Comparison of ENCODE assay signal across 14 cellular contexts in genomic region chr16:8620535-8620934, GRCh38. TPM values are rescaled to one million over a fixed set of nuclear protein-coding genes. Genes with fewer than 3 reads are reported as not detected.
A peak's percentile ranks its signal among the peaks of the same experiment; 100 is the strongest.
DNase-seq lines count a peak whose midpoint lies in the region; ATAC-seq and TF ChIP-seq lines count a peak whose summit lies in the region.
"Had no signal": no experiment of that assay in that cellular context is flagged by ENCODE, and none has a peak within 500 bp of the region (broad histone marks: within the 10 kb centered on the region; RNA-seq: fewer than 3 reads in every experiment).

No MANE protein-coding gene starts in this region.

- H3K27me3 Mint-ChIP-seq in activated CD4-positive, alpha-beta T cell treated with anti-CD3 and anti-CD28 coated beads for 36 hours, result peaks cover 4% of the 10 kb centered on the region
- peaks cover 14% of the 10 kb centered on the region for H3K27me3 Mint-ChIP-seq in IgD-negative memory B cell
- H3K27me3 Mint-ChIP-seq in neural crest cell (ENCODE audit: low read depth), result peaks cover 17% of the 10 kb centered on the region

- H3K9ac ChIP-seq in mammary epithelial cell (ENCODE audit: insufficient read depth, low read length), result no peak overlapping the region

- H4K20me1 ChIP-seq in mammary epithelial cell (ENCODE audit: insufficient read depth, low read length), result no peaks in the 10 kb centered on the region

- H3K27ac ChIP-seq in mammary epithelial cell (ENCODE audit: insufficient read depth, low read depth, low read length) (no peak overlapping the region), spleen (no peak overlapping the region)

- H2AFZ ChIP-seq in mammary epithelial cell (ENCODE audit: low read depth, low read length), result peak overlapping the region; percentile 40

- no peak overlapping the region for H3K4me2 ChIP-seq in mammary epithelial cell (ENCODE audit: insufficient read depth, low read depth, low read length)

- peak overlapping the region; percentile 91 for H3K4me3 Mint-ChIP-seq in activated CD4-positive, alpha-beta T cell treated with anti-CD3 and anti-CD28 coated beads for 36 hours
- H3K4me3 Mint-ChIP-seq in IgD-negative memory B cell (peak overlapping the region; percentile 91 to 97 (median 94)), neural crest cell (peak overlapping the region; percentile 99)

- peaks cover 3% of the 10 kb centered on the region for H3K36me3 Mint-ChIP-seq in activated CD4-positive, alpha-beta T cell treated with anti-CD3 and anti-CD28 coated beads for 36 hours (ENCODE audit: low read depth)
- H3K36me3 Mint-ChIP-seq in IgD-negative memory B cell, result peaks cover 2% of the 10 kb centered on the region
- no peaks in the 10 kb centered on the region for H3K36me3 Mint-ChIP-seq in neural crest cell (ENCODE audit: low read depth)

- ATAC-seq in activated CD4-positive, alpha-beta T cell treated with anti-CD3 and anti-CD28 coated beads for 36 hours, result peak; percentile 24
- ATAC-seq in HG03520 (IDR thresholded peaks at IDR 0.05; ENCODE audit: unreplicated experiment), result no peak

- BruUV-seq in mammary epithelial cell (replicated peaks; lab: Mats Ljungman, UMichigan), result TSS peak; percentile 7

- dilution Hi-C loops in mammary epithelial cell (cut with HindIII; ENCODE audit: low sequenced_read_pairs), result no loop called here

- H3K4me1 ChIP-seq in mammary epithelial cell (ENCODE audit: insufficient read depth, low read length) (peaks cover 10% of the 10 kb centered on the region), spleen (peaks cover 9 to 40% (median 21%) of the 10 kb centered on the region in 6 donors)

- H3K36me3 ChIP-seq in mammary epithelial cell (ENCODE audit: insufficient read depth, low read length) (no peaks in the 10 kb centered on the region), spleen (peaks cover 0 to 15% (median 3%) of the 10 kb centered on the region in 6 donors)

- TF ChIP-seq CTCF in mammary epithelial cell (conservative IDR thresholded peaks at IDR 0.05 in 1 of 2, IDR thresholded peaks at IDR 0.05 in 1 of 2; ENCODE audit: extremely low read depth in 1 of 2, insufficient read depth in 1 of 2, low read depth in 1 of 2, low read length in 2 of 2), result no peak
- TF ChIP-seq CTCF in neural crest cell (conservative IDR thresholded peaks at IDR 0.05), result no peak
- TF ChIP-seq CTCF in spleen (IDR thresholded peaks at IDR 0.05 in 8 of 11, conservative IDR thresholded peaks at IDR 0.05 in 3 of 11), result no peak

- peaks cover 39% of the 10 kb centered on the region for H3K79me2 ChIP-seq in mammary epithelial cell (ENCODE audit: insufficient read depth, low read length)

- CTCF ChIA-PET in activated CD4-positive, alpha-beta T cell treated with anti-CD3 and anti-CD28 coated beads for 36 hours (lab: Charles Lee), result interaction anchor here (0.6 kb wide), 1 partner anchor 17 kb away, joined by 4 read pairs; no protein-coding TSS in a partner anchor
- CTCF ChIA-PET in mammary epithelial cell (lab: Charles Lee; ENCODE audit: low non-redundant PET), result no interaction called here

- POLR2A ChIA-PET in activated CD4-positive, alpha-beta T cell treated with anti-CD3 and anti-CD28 coated beads for 36 hours (lab: Charles Lee), result no interaction called here

- TF ChIP-seq POLR2A in spleen (IDR thresholded peaks at IDR 0.05), result no peak

- DNase-seq in activated CD4-positive, alpha-beta T cell treated with anti-CD3 and anti-CD28 coated beads for 36 hours, result peak; percentile 11
- no peak for DNase-seq in activated CD4-positive, alpha-beta T cell treated with anti-CD3 and anti-CD28 coated beads, Interleukin-2, amount 50 U/mL, for 48 hours
- DNase-seq in mammary epithelial cell (peak; percentile 68), neural crest cell (ENCODE audit: low read depth, low spot score) (no peak), foreskin melanocyte (no peak), spleen (no peak)
- DNase-seq: DMS79, NCI-H1694 treated with DMSO at 0.1 percent for 48 hours, right cardiac atrium, SHP77 treated with DMSO at 0.1 percent for 48 hours had no signal

- no peak overlapping the region for H3K4me3 ChIP-seq in mammary epithelial cell (replicated peaks in 1 of 3; ENCODE audit: insufficient read depth in 1 of 3, low read depth in 2 of 3, low read length in 3 of 3)
- no peak overlapping the region for H3K4me3 ChIP-seq in spleen

- H3K9me3 ChIP-seq in mammary epithelial cell (replicated peaks; ENCODE audit: insufficient read depth, low read length) (no peaks in the 10 kb centered on the region), spleen (no peaks in the 10 kb centered on the region)
- H3K9me3 ChIP-seq: A549 had no signal

- peaks cover 28% of the 10 kb centered on the region for H3K4me1 Mint-ChIP-seq in activated CD4-positive, alpha-beta T cell treated with anti-CD3 and anti-CD28 coated beads for 36 hours
- H3K4me1 Mint-ChIP-seq in IgD-negative memory B cell (peaks cover 6 to 9% (median 6%) of the 10 kb centered on the region in 3 donors), neural crest cell (peaks cover 15% of the 10 kb centered on the region)

- intact Hi-C loops in activated CD4-positive, alpha-beta T cell treated with anti-CD3 and anti-CD28 coated beads for 36 hours (cut with DNase I, micrococcal nuclease), result loop anchor here in 1 of 2 experiments (2.0 to 5.0 kb wide), 2 partner anchors 344 to 472 kb away; partner anchors contain the start of gene HAPSTR1
- intact Hi-C loops in mammary epithelial cell (cut with micrococcal nuclease), result no loop called here
- intact Hi-C loops in spleen (cut with DNase I; ENCODE audit: low total_unique reads), result no loop called here

- in situ Hi-C loops in mammary epithelial cell (cut with MboI; ENCODE audit: low sequenced_read_pairs in 2 of 2), result loop anchor here in 1 of 2 donors (5.0 kb wide), 1 partner anchor 53 kb away; no protein-coding TSS in a partner anchor

- peak overlapping the region; percentile 31 for H3K27ac Mint-ChIP-seq in activated CD4-positive, alpha-beta T cell treated with anti-CD3 and anti-CD28 coated beads for 36 hours
- H3K27ac Mint-ChIP-seq in IgD-negative memory B cell, result peak overlapping the region in 1 of 3 donors; percentile 83
- no peak overlapping the region for H3K27ac Mint-ChIP-seq in neural crest cell (ENCODE audit: unreplicated experiment)

- 53% methylated on average over 6 of the region's 6 CpGs for WGBS in mammary epithelial cell (ENCODE audit: low coverage, missing lambda C conversion rate)
- 72 to 86% (median 76%) methylated on average over 6 of the region's 6 CpGs for WGBS in spleen, 5 donors

- no peaks in the 10 kb centered on the region for H3K27me3 ChIP-seq in mammary epithelial cell (ENCODE audit: insufficient read depth, low read length)
- peaks cover 0 to 12% (median 0%) of the 10 kb centered on the region in 7 donors for H3K27me3 ChIP-seq in spleen (replicated peaks in 1 of 7)

- H3K9me3 Mint-ChIP-seq in activated CD4-positive, alpha-beta T cell treated with anti-CD3 and anti-CD28 coated beads for 36 hours (ENCODE audit: low read depth), result no peaks in the 10 kb centered on the region
- H3K9me3 Mint-ChIP-seq in IgD-negative memory B cell (no peaks in the 10 kb centered on the region), neural crest cell (no peaks in the 10 kb centered on the region)

RNA-seq across cellular contexts. Expression of gene METTL22, which starts 1.0 kb away (rescaled TPM):
- total RNA-seq in activated CD4-positive, alpha-beta T cell treated with anti-CD3 and anti-CD28 coated beads for 36 hours, result 10 to 100 TPM; 32.3 to 45.8 TPM
- polyA plus RNA-seq in IgD-negative memory B cell (17.5 TPM), mammary epithelial cell (21.2 TPM), spleen (10 to 100 TPM; 14.8 to 23.7 (median 22.2) TPM)
- total RNA-seq in mammary epithelial cell (10 to 100 TPM; 35.2 to 40.9 TPM), neural crest cell (52.0 and 57.0 TPM in 2 replicates), spleen (10 to 100 TPM; 35.7 to 58.8 (median 47.5) TPM)
- 19.6 TPM for polyA minus RNA-seq in mammary epithelial cell

RNA-seq across cellular contexts. Expression of gene TMEM114, which starts 30.2 kb away (rescaled TPM):
- not detected for total RNA-seq in activated CD4-positive, alpha-beta T cell treated with anti-CD3 and anti-CD28 coated beads for 36 hours
- polyA plus RNA-seq in IgD-negative memory B cell (not detected), mammary epithelial cell (not detected), spleen (not detected)
- total RNA-seq in mammary epithelial cell (not detected), neural crest cell (not detected in 2 replicates), spleen (not detected)
- not detected for polyA minus RNA-seq in mammary epithelial cell
- total RNA-seq: fibroblast of villous mesenchyme, right cardiac atrium had no signal
- polyA plus RNA-seq: A549, right cardiac atrium had no signal

RNA-seq across cellular contexts. Expression of gene ABAT, which starts 53.9 kb away (rescaled TPM):
- 1 to 10 TPM; 5.4 to 6.0 TPM for total RNA-seq in activated CD4-positive, alpha-beta T cell treated with anti-CD3 and anti-CD28 coated beads for 36 hours
- polyA plus RNA-seq in IgD-negative memory B cell, result 3.3 TPM
- 10 to 100 TPM; 13.6 to 20.5 TPM for total RNA-seq in mammary epithelial cell
- polyA plus RNA-seq in mammary epithelial cell, result 7.4 TPM
- polyA minus RNA-seq in mammary epithelial cell, result 8.6 TPM
- 35.2 and 36.5 TPM in 2 replicates for total RNA-seq in neural crest cell
- 10 to 100 TPM in 2 of 7 donors, 1 to 10 TPM in 5; 6.2 to 13.5 (median 9.0) TPM for total RNA-seq in spleen
- 1 to 10 TPM; 3.9 to 6.2 (median 5.1) TPM for polyA plus RNA-seq in spleen

Comparison
In these comparisons a context has a peak if more than half of its experiments do, and no peak if none do; other contexts are left out.
1. DNase-seq: peak in activated CD4-positive, alpha-beta T cell treated with anti-CD3 and anti-CD28 coated beads for 36 hours (single experiment) and mammary epithelial cell (single experiment); none in activated CD4-positive, alpha-beta T cell treated with anti-CD3 and anti-CD28 coated beads, Interleukin-2, amount 50 U/mL, for 48 hours (0 of 2), neural crest cell (single experiment), foreskin melanocyte (single experiment) and spleen (single experiment).
2. Peak in every context shown above with its lines, with median percentiles within 50 percentile points of each other: H3K4me3 Mint-ChIP-seq.